In the genomic region with DNA sequence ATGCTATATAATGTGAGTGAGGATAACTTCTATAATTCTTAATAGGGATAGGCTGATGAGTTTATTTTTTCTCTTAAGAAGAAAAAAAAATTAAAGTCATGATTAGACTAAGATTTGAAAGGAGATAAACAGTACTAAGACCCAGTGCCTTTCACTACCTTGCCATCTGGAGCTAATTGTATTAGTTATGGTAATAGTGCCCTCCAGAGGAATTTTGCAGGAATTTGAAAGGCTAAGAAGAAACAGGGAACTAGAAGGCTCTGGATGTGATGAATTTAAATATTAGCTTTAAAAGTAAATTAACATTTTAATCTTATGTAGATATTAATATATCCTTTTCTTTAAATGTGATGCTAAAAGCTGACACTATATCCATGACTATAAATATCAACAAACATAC, we compare ENCODE assay signal across 7 cellular contexts. TPM values are rescaled to one million over a fixed set of nuclear protein-coding genes. Genes with fewer than 3 reads are reported as not detected.
DNase-seq lines count a peak whose midpoint lies in the region; ATAC-seq and TF ChIP-seq lines count a peak whose summit lies in the region.

No MANE protein-coding gene starts in this region.

- H3K4me1 ChIP-seq in mesendoderm (ENCODE audit: control insufficient read depth, low read depth, low read length): no peaks in the 10 kb centered on the region

- H3K4me3 ChIP-seq in brain microvascular endothelial cell (ENCODE audit: low read depth, low read length): no peak overlapping the region
- no peak overlapping the region for H3K4me3 ChIP-seq in mesendoderm (ENCODE audit: low read length)

- H3K27me3 ChIP-seq in brain microvascular endothelial cell (replicated peaks) (no peaks in the 10 kb centered on the region), mesendoderm (ENCODE audit: insufficient read depth, low read length, poor library complexity) (no peaks in the 10 kb centered on the region)

- peak; percentile 16 to 55 for DNase-seq in NCI-H2081 (lab: John Stamatoyannopoulos, UW)
- DNase-seq in brain microvascular endothelial cell: no peak
- peak; percentile 65 for DNase-seq in mesendoderm
- DNase-seq in 8988T: no peak
- no peak for DNase-seq in stimulated activated naive CD8-positive, alpha-beta T cell treated with anti-CD3 and anti-CD28 coated beads, Interleukin-15, Interleukin-2, amounts not matched to agents 100 U/mL and 50 U/mL, for 24 hours

- no peak overlapping the region for H3K23ac ChIP-seq in mesendoderm (ENCODE audit: low read length)

- no peak overlapping the region for H3K27ac ChIP-seq in brain microvascular endothelial cell
- H3K27ac ChIP-seq in mesendoderm (ENCODE audit: low read depth, low read length): no peak overlapping the region

- no peak overlapping the region for H3K4me2 ChIP-seq in mesendoderm (ENCODE audit: low read length)

- peak; percentile 45 for TF ChIP-seq CTCF in brain microvascular endothelial cell (IDR thresholded peaks at IDR 0.05; ENCODE audit: low read depth, low read length, missing control alignments)

- H2BK15ac ChIP-seq in mesendoderm (replicated peaks; ENCODE audit: low read depth): no peak overlapping the region

- no peaks in the 10 kb centered on the region for H3K36me3 ChIP-seq in brain microvascular endothelial cell (replicated peaks)
- H3K36me3 ChIP-seq in mesendoderm (ENCODE audit: control insufficient read depth, insufficient read depth, low read length): no peaks in the 10 kb centered on the region

- no peaks in the 10 kb centered on the region for H3K79me2 ChIP-seq in mesendoderm (ENCODE audit: control insufficient read depth, insufficient read depth, low read length)

- no peaks in the 10 kb centered on the region for H3K79me1 ChIP-seq in mesendoderm (ENCODE audit: low read length)

- H2AK5ac ChIP-seq in mesendoderm (ENCODE audit: low read length): no peak overlapping the region

- H2BK120ac ChIP-seq in mesendoderm (ENCODE audit: low read depth, low read length): no peak overlapping the region

- TF ChIP-seq POLR2A in GM18505 (IDR thresholded peaks at IDR 0.05; ENCODE audit: borderline replicate concordance, extremely low read depth, insufficient read depth, insufficient read length): no peak

- peak; percentile 50 for ATAC-seq in GM19023 (IDR thresholded peaks at IDR 0.05; ENCODE audit: unreplicated experiment)
- ATAC-seq in GM18505 (IDR thresholded peaks at IDR 0.05; ENCODE audit: unreplicated experiment): no peak
- no peak for ATAC-seq in stimulated activated naive CD8-positive, alpha-beta T cell treated with anti-CD3 and anti-CD28 coated beads, Interleukin-15, Interleukin-2, amounts not matched to agents 100 U/mL and 50 U/mL, for 24 hours

- in situ Hi-C loops in brain microvascular endothelial cell (cut with HindIII; ENCODE audit: low pct_ligation_motif_present, low sequenced_read_pairs): no loop called here

- H4K5ac ChIP-seq in mesendoderm (ENCODE audit: low read length): no peak overlapping the region

- no peak overlapping the region for H3K9ac ChIP-seq in mesendoderm (ENCODE audit: low read length)

- H4K8ac ChIP-seq in mesendoderm (ENCODE audit: low read depth, low read length): no peak overlapping the region

- H3K18ac ChIP-seq in mesendoderm (ENCODE audit: low read length): no peak overlapping the region

- H2BK5ac ChIP-seq in mesendoderm (ENCODE audit: low read length): no peak overlapping the region

- no peak overlapping the region for H3K56ac ChIP-seq in mesendoderm (ENCODE audit: low read length)

- no peak overlapping the region for H3K4ac ChIP-seq in mesendoderm (ENCODE audit: low read depth, low read length)

RNA-seq across cellular contexts. Expression of a gene that starts 36.6 kb away (rescaled TPM):
- not detected for polyA plus RNA-seq in mesendoderm (2013, experiment 1 of 2)
- not detected for polyA plus RNA-seq in mesendoderm (2013, experiment 2 of 2)

Comparison
In these comparisons a context has a peak if more than half of its experiments do, and no peak if none do; other contexts are left out.
1. DNase-seq: peak in NCI-H2081 (2 of 2) and mesendoderm (single experiment); none in brain microvascular endothelial cell (single experiment), 8988T (single experiment) and stimulated activated naive CD8-positive, alpha-beta T cell treated with anti-CD3 and anti-CD28 coated beads, Interleukin-15, Interleukin-2, amounts not matched to agents 100 U/mL and 50 U/mL, for 24 hours (single experiment).